Comparison of ENCODE assay signal across 13 cellular contexts in the genomic region with DNA sequence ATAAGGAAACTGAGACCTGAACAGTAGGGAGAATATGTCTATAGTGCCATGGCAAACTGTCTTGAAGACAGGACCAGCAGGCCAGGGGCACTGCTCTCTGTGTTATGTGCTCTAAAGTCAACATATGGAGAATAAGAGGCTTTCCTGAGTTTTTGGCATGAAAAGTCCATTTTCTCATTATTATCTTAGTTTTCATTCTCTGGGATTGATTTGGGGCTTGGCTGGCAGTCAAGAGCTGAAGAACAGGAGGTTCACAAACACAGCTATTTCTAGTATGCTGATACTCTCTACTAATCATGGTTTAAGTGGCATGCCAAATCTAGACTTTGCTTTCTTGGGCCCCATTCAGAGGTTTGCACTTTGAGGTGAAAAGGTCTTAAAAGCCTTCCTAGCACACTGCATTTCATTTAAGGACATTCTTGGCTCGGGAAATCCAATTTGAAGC.
DNase-seq lines count a peak whose midpoint lies in the region; ATAC-seq and TF ChIP-seq lines count a peak whose summit lies in the region.
"Had no signal": no experiment of that assay in that cellular context is flagged by ENCODE, and none has a peak within 500 bp of the region (broad histone marks: within the 10 kb centered on the region; RNA-seq: fewer than 3 reads in every experiment).

No MANE protein-coding gene starts in this region.

- WGBS in testis, 2 donors = 37 to 50% methylated on average over 1 of the region's 1 CpG

- intact Hi-C loops in testis (cut with DNase I; ENCODE audit: low total_unique reads) = no loop called here
- intact Hi-C loops in activated CD8-positive, alpha-beta T cell treated with anti-CD3 and anti-CD28 coated beads for 36 hours (cut with micrococcal nuclease) = no loop called here

- H3K9me3 ChIP-seq in testis = no peaks in the 10 kb centered on the region

- no peak overlapping the region for H3K4me3 ChIP-seq in testis

- DNase-seq in M059J (ENCODE audit: low read depth) (peak; percentile 36), testis (peak; percentile 65)
- no peak for DNase-seq in activated CD8-positive, alpha-beta T cell treated with anti-CD3 and anti-CD28 coated beads for 36 hours
- no peak for DNase-seq in activated T-cell treated with anti-CD3 and anti-CD28 coated beads, Interleukin-2, amount 50 U/mL, for 4 hours
- no peak for DNase-seq in activated CD4-positive, alpha-beta T cell treated with anti-CD3 and anti-CD28 coated beads for 4 hours
- DNase-seq: activated CD4-positive, alpha-beta memory T cell treated with anti-CD3 and anti-CD28 coated beads, Interleukin-2, amount 10 ng/mL, durations not matched to agents 7 days and 5 days; DND-41; T-helper 2 cell had no signal

- H3K36me3 Mint-ChIP-seq in activated CD8-positive, alpha-beta T cell treated with anti-CD3 and anti-CD28 coated beads for 36 hours (ENCODE audit: low read depth) = no peaks in the 10 kb centered on the region
- H3K36me3 Mint-ChIP-seq in activated T-cell treated with anti-CD3 and anti-CD28 coated beads, Interleukin-2, amount 50 U/mL, for 4 hours (ENCODE audit: insufficient read depth) = no peaks in the 10 kb centered on the region
- H3K36me3 Mint-ChIP-seq: activated naive CD8-positive, alpha-beta T cell had no signal

- no peak for TF ChIP-seq CTCF in testis (IDR thresholded peaks at IDR 0.05)
- TF ChIP-seq CTCF in activated CD8-positive, alpha-beta T cell treated with anti-CD3 and anti-CD28 coated beads for 36 hours (IDR thresholded peaks at IDR 0.05) = no peak

- no peaks in the 10 kb centered on the region for H3K4me1 Mint-ChIP-seq in activated CD8-positive, alpha-beta T cell treated with anti-CD3 and anti-CD28 coated beads for 36 hours (ENCODE audit: low read depth)
- no peaks in the 10 kb centered on the region for H3K4me1 Mint-ChIP-seq in activated T-cell treated with anti-CD3 and anti-CD28 coated beads, Interleukin-2, amount 50 U/mL, for 4 hours (ENCODE audit: low read depth)
- H3K4me1 Mint-ChIP-seq: activated CD4-positive, alpha-beta memory T cell treated with anti-CD3 and anti-CD28 coated beads, Interleukin-2, amount 10 ng/mL, durations not matched to agents 7 days and 5 days had no signal

- H3K9me3 Mint-ChIP-seq in activated CD8-positive, alpha-beta T cell treated with anti-CD3 and anti-CD28 coated beads for 36 hours = no peaks in the 10 kb centered on the region
- H3K9me3 Mint-ChIP-seq in activated T-cell treated with anti-CD3 and anti-CD28 coated beads, Interleukin-2, amount 50 U/mL, for 4 hours = no peaks in the 10 kb centered on the region
- H3K9me3 Mint-ChIP-seq: activated CD4-positive, alpha-beta memory T cell treated with anti-CD3 and anti-CD28 coated beads, Interleukin-2, amount 10 ng/mL, durations not matched to agents 7 days and 5 days had no signal

- H3K27ac ChIP-seq in cingulate gyrus (ENCODE audit: low read depth, low read length) (peak overlapping the region; percentile 86), layer of hippocampus (ENCODE audit: low read depth, low read length) (peak overlapping the region; percentile 80), testis (peak overlapping the region in 1 of 2 donors; percentile 19)
- H3K27ac ChIP-seq: epithelial cell of prostate, parathyroid adenoma had no signal

- no peaks in the 10 kb centered on the region for H3K27me3 Mint-ChIP-seq in activated CD8-positive, alpha-beta T cell treated with anti-CD3 and anti-CD28 coated beads for 36 hours
- H3K27me3 Mint-ChIP-seq in activated T-cell treated with anti-CD3 and anti-CD28 coated beads, Interleukin-2, amount 50 U/mL, for 4 hours (ENCODE audit: low read depth) = no peaks in the 10 kb centered on the region
- H3K27me3 Mint-ChIP-seq: activated CD4-positive, alpha-beta memory T cell treated with anti-CD3 and anti-CD28 coated beads, Interleukin-2, amount 10 ng/mL, durations not matched to agents 7 days and 5 days had no signal

- POLR2A ChIA-PET in activated CD8-positive, alpha-beta T cell treated with anti-CD3 and anti-CD28 coated beads for 36 hours (lab: Charles Lee) = no interaction called here

- ATAC-seq in activated CD8-positive, alpha-beta T cell treated with anti-CD3 and anti-CD28 coated beads for 36 hours = no peak
- ATAC-seq in activated T-cell treated with anti-CD3 and anti-CD28 coated beads, Interleukin-2, amount 50 U/mL, for 4 hours = no peak

- H3K36me3 ChIP-seq in testis (ENCODE audit: low read depth, missing control alignments) = no peaks in the 10 kb centered on the region

- CTCF ChIA-PET in activated CD8-positive, alpha-beta T cell treated with anti-CD3 and anti-CD28 coated beads for 36 hours (lab: Charles Lee) = interaction anchor here (0.6 kb wide), 1 partner anchor 589 kb away, joined by 3 read pairs; no protein-coding TSS in a partner anchor

- H3K4me1 ChIP-seq in testis = no peaks in the 10 kb centered on the region
- H3K4me1 ChIP-seq: parathyroid adenoma had no signal

- no peak for TF ChIP-seq POLR2A in testis (IDR thresholded peaks at IDR 0.05)

- no peak overlapping the region for H3K27ac Mint-ChIP-seq in activated CD8-positive, alpha-beta T cell treated with anti-CD3 and anti-CD28 coated beads for 36 hours
- H3K27ac Mint-ChIP-seq: activated CD4-positive, alpha-beta memory T cell treated with anti-CD3 and anti-CD28 coated beads, Interleukin-2, amount 10 ng/mL, durations not matched to agents 7 days and 5 days; activated naive CD8-positive, alpha-beta T cell had no signal

- H3K27me3 ChIP-seq in layer of hippocampus (ENCODE audit: control insufficient read depth, insufficient read depth, low read length) (no peaks in the 10 kb centered on the region), testis (no peaks in the 10 kb centered on the region)

- H3K4me3 Mint-ChIP-seq in activated CD8-positive, alpha-beta T cell treated with anti-CD3 and anti-CD28 coated beads for 36 hours = no peak overlapping the region
- no peak overlapping the region for H3K4me3 Mint-ChIP-seq in activated T-cell treated with anti-CD3 and anti-CD28 coated beads, Interleukin-2, amount 50 U/mL, for 4 hours
- H3K4me3 Mint-ChIP-seq: activated CD4-positive, alpha-beta memory T cell treated with anti-CD3 and anti-CD28 coated beads, Interleukin-2, amount 10 ng/mL, durations not matched to agents 7 days and 5 days; activated naive CD8-positive, alpha-beta T cell had no signal

Comparison
In these comparisons a context has a peak if more than half of its experiments do, and no peak if none do; other contexts are left out.
1. DNase-seq: peak in M059J (single experiment) and testis (single experiment); none in activated CD8-positive, alpha-beta T cell treated with anti-CD3 and anti-CD28 coated beads for 36 hours (single experiment), activated T-cell treated with anti-CD3 and anti-CD28 coated beads, Interleukin-2, amount 50 U/mL, for 4 hours (single experiment) and activated CD4-positive, alpha-beta T cell treated with anti-CD3 and anti-CD28 coated beads for 4 hours (0 of 2).